In genomic region chr2:192645811-192646598, GRCh38 we compare ENCODE assay signal across 27 cellular contexts.
"Had no signal": no experiment of that assay in that cellular context is flagged by ENCODE, and none has a peak within 500 bp of the region (broad histone marks: within the 10 kb centered on the region; RNA-seq: fewer than 3 reads in every experiment).

No MANE protein-coding gene starts in this region.

- H3K4me1 ChIP-seq: Peyer's patch had no signal

- H3K36me3 Mint-ChIP-seq: activated CD4-positive, alpha-beta memory T cell treated with anti-CD3 and anti-CD28 coated beads for 36 hours; activated naive CD8-positive, alpha-beta T cell had no signal

- H3K9me3 Mint-ChIP-seq: activated CD4-positive, alpha-beta memory T cell treated with anti-CD3 and anti-CD28 coated beads for 36 hours; activated CD4-positive, alpha-beta T cell treated with anti-CD3 and anti-CD28 coated beads, Interleukin-2, amount 10 ng/mL, durations not matched to agents 7 days and 5 days; activated naive CD4-positive, alpha-beta T cell treated with anti-CD3 and anti-CD28 coated beads for 36 hours; activated T-cell treated with anti-CD3 and anti-CD28 coated beads, Interleukin-2, amount 50 U/mL, for 4 hours; activated T-helper 17 cell treated with anti-CD3 and anti-CD28 coated beads, Interleukin-2, amount 50 U/mL, for 72 hours had no signal

- H3K4me1 Mint-ChIP-seq: activated CD4-positive, alpha-beta T cell treated with anti-CD3 and anti-CD28 coated beads, Interleukin-2, amount 10 ng/mL, durations not matched to agents 7 days and 5 days; activated T-helper 17 cell treated with anti-CD3 and anti-CD28 coated beads, Interleukin-2, amount 50 U/mL, for 72 hours; T-helper 17 cell had no signal

- H3K27me3 Mint-ChIP-seq: activated CD4-positive, alpha-beta memory T cell treated with anti-CD3 and anti-CD28 coated beads for 36 hours; activated CD4-positive, alpha-beta T cell treated with anti-CD3 and anti-CD28 coated beads, Interleukin-2, amount 10 ng/mL, durations not matched to agents 7 days and 5 days; activated naive CD8-positive, alpha-beta T cell; activated T-helper 17 cell treated with anti-CD3 and anti-CD28 coated beads, Interleukin-2, amount 50 U/mL, for 72 hours; T-helper 17 cell had no signal

- H3K36me3 ChIP-seq: brain microvascular endothelial cell, MG63, Peyer's patch had no signal

- H3K27ac Mint-ChIP-seq: activated CD4-positive, alpha-beta memory T cell treated with anti-CD3 and anti-CD28 coated beads for 36 hours; activated CD4-positive, alpha-beta T cell treated with anti-CD3 and anti-CD28 coated beads, Interleukin-2, amount 10 ng/mL, durations not matched to agents 7 days and 5 days; activated naive CD4-positive, alpha-beta T cell treated with anti-CD3 and anti-CD28 coated beads for 36 hours; activated naive CD8-positive, alpha-beta T cell; activated T-helper 17 cell treated with anti-CD3 and anti-CD28 coated beads, Interleukin-2, amount 50 U/mL, for 72 hours; T-helper 17 cell had no signal

- H3K4me3 ChIP-seq: MG63, Peyer's patch had no signal

- ATAC-seq: activated T-cell treated with anti-CD3 and anti-CD28 coated beads, Interleukin-2, amount 50 U/mL, for 4 hours; activated T-helper 17 cell treated with anti-CD3 and anti-CD28 coated beads, Interleukin-2, amount 50 U/mL, for 72 hours; T-helper 17 cell had no signal

- H3K27me3 ChIP-seq: brain microvascular endothelial cell, MG63, Peyer's patch had no signal

- H3K27ac ChIP-seq: brain microvascular endothelial cell, Peyer's patch, VCaP had no signal

- H3K4me3 Mint-ChIP-seq: activated CD4-positive, alpha-beta memory T cell treated with anti-CD3 and anti-CD28 coated beads for 36 hours; activated CD4-positive, alpha-beta T cell treated with anti-CD3 and anti-CD28 coated beads, Interleukin-2, amount 10 ng/mL, durations not matched to agents 7 days and 5 days; activated naive CD4-positive, alpha-beta T cell treated with anti-CD3 and anti-CD28 coated beads for 36 hours; activated naive CD8-positive, alpha-beta T cell; activated T-cell treated with anti-CD3 and anti-CD28 coated beads, Interleukin-2, amount 50 U/mL, for 4 hours; activated T-helper 17 cell treated with anti-CD3 and anti-CD28 coated beads, Interleukin-2, amount 50 U/mL, for 72 hours; T-helper 17 cell had no signal

- DNase-seq: activated CD4-positive, alpha-beta memory T cell treated with anti-CD3 and anti-CD28 coated beads for 36 hours; activated CD4-positive, alpha-beta T cell treated with anti-CD3 and anti-CD28 coated beads, Interleukin-2, amount 10 ng/mL, durations not matched to agents 7 days and 5 days; activated CD4-positive, CD25-positive, alpha-beta regulatory T cell; activated CD8-positive, alpha-beta memory T cell treated with anti-CD3 and anti-CD28 coated beads for 24 hours; activated gamma-delta T cell; activated naive CD4-positive, alpha-beta T cell treated with anti-CD3 and anti-CD28 coated beads for 36 hours; activated T-cell treated with anti-CD3 and anti-CD28 coated beads, Interleukin-2, amount 50 U/mL, for 4 hours; amygdala; brain microvascular endothelial cell; MG63; MV-4-11; NCI-H1092 treated with DMSO at 0.1 percent for 48 hours; NCI-H1417 treated with DMSO at 0.1 percent for 48 hours; NCI-H1694; NCI-H2029; NCI-H2107; NCI-H2171 treated with DMSO at 0.1 percent for 48 hours; NCI-H226; NCI-H526; NCI-H82; Peyer's patch; SIG-M5; T-helper 17 cell; T-helper 9 cell had no signal

- H3K9me3 ChIP-seq: MG63, Peyer's patch had no signal
